ENCODE assay signal across 8 cellular contexts in genomic region chr6:18260448-18261106, GRCh38. TPM values are rescaled to one million over a fixed set of nuclear protein-coding genes. Genes with fewer than 3 reads are reported as not detected.
DNase-seq lines count a peak whose midpoint lies in the region; ATAC-seq lines count a peak whose summit lies in the region.

No MANE protein-coding gene starts in this region.

- DNase-seq in NCI-H2107 treated with DMSO at 0.1 percent for 48 hours (lab: John Stamatoyannopoulos, UW; ENCODE audit: unreplicated experiment) (peak; percentile 5), NCI-H2107 (lab: John Stamatoyannopoulos, UW) (no peak), HS-27A (ENCODE audit: low read depth) (peak; percentile 80), memory B cell (ENCODE audit: low spot score in 2 of 2) (no peak), HAP-1 (ENCODE audit: low spot score in 2 of 2) (no peak)
- DNase-seq in activated CD4-positive, alpha-beta memory T cell treated with anti-CD3 and anti-CD28 coated beads, Interleukin-2, amount 10 ng/mL, durations not matched to agents 7 days and 5 days: peak; percentile 48
- no peak for DNase-seq in effector memory CD4-positive, alpha-beta T cell

- no peaks in the 10 kb centered on the region for H3K9me3 ChIP-seq in HAP-1
- no peaks in the 10 kb centered on the region for H3K9me3 ChIP-seq in effector memory CD4-positive, alpha-beta T cell (ENCODE audit: control insufficient read depth, low read length)

- CTCF ChIA-PET in activated CD4-positive, alpha-beta memory T cell treated with anti-CD3 and anti-CD28 coated beads, Interleukin-2, amount 10 ng/mL, durations not matched to agents 7 days and 5 days (lab: Charles Lee): interaction anchor here (1.5 kb wide), 1 partner anchor 19 kb away, joined by 4 read pairs; no protein-coding TSS in a partner anchor

- peak overlapping the region; percentile 46 for H3K4me3 Mint-ChIP-seq in activated CD4-positive, alpha-beta memory T cell treated with anti-CD3 and anti-CD28 coated beads, Interleukin-2, amount 10 ng/mL, durations not matched to agents 7 days and 5 days
- H3K4me3 Mint-ChIP-seq in memory B cell: peak overlapping the region; percentile 68

- H3K36me3 ChIP-seq in HAP-1 (replicated peaks): peaks cover 78% of the 10 kb centered on the region
- H3K36me3 ChIP-seq in effector memory CD4-positive, alpha-beta T cell (ENCODE audit: control insufficient read depth, insufficient read depth, low read length): peaks cover 20% of the 10 kb centered on the region

- no peaks in the 10 kb centered on the region for H3K27me3 Mint-ChIP-seq in activated CD4-positive, alpha-beta memory T cell treated with anti-CD3 and anti-CD28 coated beads, Interleukin-2, amount 10 ng/mL, durations not matched to agents 7 days and 5 days
- no peaks in the 10 kb centered on the region for H3K27me3 Mint-ChIP-seq in memory B cell

- in situ Hi-C loops in HAP-1 (cut with MboI; ENCODE audit: low sequenced_read_pairs): no loop called here

- H3K27ac ChIP-seq in effector memory CD4-positive, alpha-beta T cell (ENCODE audit: insufficient read depth, low read length, poor library complexity, severe bottlenecking): no peak overlapping the region

- peaks cover 80% of the 10 kb centered on the region for H3K36me3 Mint-ChIP-seq in activated CD4-positive, alpha-beta memory T cell treated with anti-CD3 and anti-CD28 coated beads, Interleukin-2, amount 10 ng/mL, durations not matched to agents 7 days and 5 days (ENCODE audit: low read depth)
- peaks cover 5% of the 10 kb centered on the region for H3K36me3 Mint-ChIP-seq in memory B cell

- peaks cover 29% of the 10 kb centered on the region for H3K4me1 ChIP-seq in HAP-1
- peaks cover 33% of the 10 kb centered on the region for H3K4me1 ChIP-seq in effector memory CD4-positive, alpha-beta T cell (ENCODE audit: control insufficient read depth, insufficient read depth, low read length, poor library complexity, severe bottlenecking)

- peaks cover 57% of the 10 kb centered on the region for H3K4me1 Mint-ChIP-seq in activated CD4-positive, alpha-beta memory T cell treated with anti-CD3 and anti-CD28 coated beads, Interleukin-2, amount 10 ng/mL, durations not matched to agents 7 days and 5 days
- peaks cover 38% of the 10 kb centered on the region for H3K4me1 Mint-ChIP-seq in memory B cell

- POLR2A ChIA-PET in activated CD4-positive, alpha-beta memory T cell treated with anti-CD3 and anti-CD28 coated beads, Interleukin-2, amount 10 ng/mL, durations not matched to agents 7 days and 5 days (lab: Charles Lee): interaction anchor here (0.8 to 1.1 kb wide), 3 partner anchors 9 to 19 kb away, joined by 3 to 4 read pairs (median 4); no protein-coding TSS in a partner anchor

- H3K9me3 Mint-ChIP-seq in activated CD4-positive, alpha-beta memory T cell treated with anti-CD3 and anti-CD28 coated beads, Interleukin-2, amount 10 ng/mL, durations not matched to agents 7 days and 5 days: peaks cover 3% of the 10 kb centered on the region
- H3K9me3 Mint-ChIP-seq in memory B cell: no peaks in the 10 kb centered on the region

- H3K27me3 ChIP-seq in HAP-1 (ENCODE audit: low read depth): no peaks in the 10 kb centered on the region
- no peaks in the 10 kb centered on the region for H3K27me3 ChIP-seq in effector memory CD4-positive, alpha-beta T cell (replicated peaks; ENCODE audit: control insufficient read depth, insufficient read depth, low read length, poor library complexity, severe bottlenecking)

- no peak overlapping the region for H3K4me3 ChIP-seq in HAP-1
- H3K4me3 ChIP-seq in effector memory CD4-positive, alpha-beta T cell (ENCODE audit: insufficient read depth, low read depth, low read length, poor library complexity, severe bottlenecking): no peak overlapping the region

- H3K27ac Mint-ChIP-seq in activated CD4-positive, alpha-beta memory T cell treated with anti-CD3 and anti-CD28 coated beads, Interleukin-2, amount 10 ng/mL, durations not matched to agents 7 days and 5 days: peak overlapping the region; percentile 7
- peak overlapping the region; percentile 95 for H3K27ac Mint-ChIP-seq in memory B cell

- ATAC-seq in GM21526 (IDR thresholded peaks at IDR 0.05; ENCODE audit: low FRiP score, unreplicated experiment) (peak; percentile 45), memory B cell (ENCODE audit: low read depth) (peak; percentile 36)

RNA-seq across cellular contexts. Expression of gene DEK, which starts 3.8 kb away (rescaled TPM):
- total RNA-seq in activated CD4-positive, alpha-beta memory T cell treated with anti-CD3 and anti-CD28 coated beads, Interleukin-2, amount 10 ng/mL, durations not matched to agents 7 days and 5 days: 100 to 1,000 TPM; 194 to 203 TPM

Comparison
In these comparisons a context has a peak if more than half of its experiments do, and no peak if none do; other contexts are left out.
1. DNase-seq: peak in NCI-H2107 treated with DMSO at 0.1 percent for 48 hours (single experiment), HS-27A (single experiment) and activated CD4-positive, alpha-beta memory T cell treated with anti-CD3 and anti-CD28 coated beads, Interleukin-2, amount 10 ng/mL, durations not matched to agents 7 days and 5 days (single experiment); none in NCI-H2107 (single experiment), memory B cell (0 of 2), HAP-1 (0 of 2) and effector memory CD4-positive, alpha-beta T cell (0 of 3).